Comparison of ENCODE assay signal across 8 cellular contexts in genomic region chr2:177783835-177784448, GRCh38.
DNase-seq lines count a peak whose midpoint lies in the region; ATAC-seq and TF ChIP-seq lines count a peak whose summit lies in the region.

No MANE protein-coding gene starts in this region.

- no peaks in the 10 kb centered on the region for H3K9me3 ChIP-seq in SK-N-MC (ENCODE audit: low read depth, low read length)

- no peak overlapping the region for H3K4me3 ChIP-seq in GM12865 (ENCODE audit: low read depth, low read length)
- peak overlapping the region; percentile 67 for H3K4me3 ChIP-seq in SK-N-MC

- TF ChIP-seq CTCF in GM12865 (IDR thresholded peaks at IDR 0.05; ENCODE audit: insufficient read depth, low read depth, low read length, missing control alignments), result no peak

- peak overlapping the region; percentile 82 for H3K27ac ChIP-seq in SK-N-MC

- peak overlapping the region; percentile 26 for H3K9ac ChIP-seq in SK-N-MC (ENCODE audit: insufficient read length)

- peak; percentile 64 for DNase-seq in GM12865 (ENCODE audit: low read depth)
- DNase-seq in SK-N-MC (ENCODE audit: low read depth, low spot score), result peak; percentile 85
- DNase-seq in iris pigment epithelial cell (ENCODE audit: low read depth), result peak; percentile 91
- DNase-seq in HPDE6-E6E7 (ENCODE audit: extremely low spot score), result no peak
- DNase-seq in nucleus accumbens (lab: John Stamatoyannopoulos, UW), result no peak
- DNase-seq in COLO668 (lab: John Stamatoyannopoulos, UW; ENCODE audit: unreplicated experiment), result no peak

- peak; percentile 88 for ATAC-seq in HG02763 (IDR thresholded peaks at IDR 0.05; ENCODE audit: unreplicated experiment)
- ATAC-seq in GM18519 (IDR thresholded peaks at IDR 0.05; ENCODE audit: low FRiP score, unreplicated experiment), result no peak

- H3K36me3 ChIP-seq in SK-N-MC (ENCODE audit: insufficient read depth, low read length), result no peaks in the 10 kb centered on the region

Comparison
In these comparisons a context has a peak if more than half of its experiments do, and no peak if none do; other contexts are left out.
1. DNase-seq: peak in GM12865 (single experiment), SK-N-MC (single experiment) and iris pigment epithelial cell (single experiment); none in HPDE6-E6E7 (single experiment), nucleus accumbens (0 of 56) and COLO668 (single experiment).